ENCODE assay signal across 22 cellular contexts in genomic region chr16:61131447-61131846, GRCh38.
"Had no signal": no experiment of that assay in that cellular context is flagged by ENCODE, and none has a peak within 500 bp of the region (broad histone marks: within the 10 kb centered on the region; RNA-seq: fewer than 3 reads in every experiment).

No MANE protein-coding gene starts in this region.

- DNase-seq: KBM-7, MV-4-11, NCI-H1048, NCI-H1105, NCI-H1417, NCI-H1436 treated with DMSO at 0.1 percent for 48 hours, NCI-H1694 treated with DMSO at 0.1 percent for 48 hours, NCI-H1930, NCI-H2081, NCI-H2107, NCI-H226, NCI-H446, NCI-H510A, NCI-H524 treated with DMSO at 0.1 percent for 48 hours, NCI-H69, NCI-H774, Right ventricle myocardium superior, RPMI8226, SIG-M5 had no signal

- H3K4me1 ChIP-seq: SJSA1 had no signal

- H3K36me3 ChIP-seq: SJSA1 had no signal

- FAIRE-seq: RCC 7860 had no signal

- H3K4me3 ChIP-seq: SJSA1, SK-N-MC had no signal

- H3K27ac ChIP-seq: SJSA1, SK-N-MC had no signal

- H3K9me3 ChIP-seq: SJSA1 had no signal

- H3K27me3 ChIP-seq: SJSA1 had no signal
